17 cellular contexts compared by ENCODE assay signal in genomic region chr4:136754810-136755530, GRCh38.
A peak's percentile ranks its signal among the peaks of the same experiment; 100 is the strongest.
DNase-seq lines count a peak whose midpoint lies in the region; ATAC-seq, FAIRE-seq and TF ChIP-seq lines count a peak whose summit lies in the region.
"Had no signal": no experiment of that assay in that cellular context is flagged by ENCODE, and none has a peak within 500 bp of the region (broad histone marks: within the 10 kb centered on the region; RNA-seq: fewer than 3 reads in every experiment).

No MANE protein-coding gene starts in this region.

- DNase-seq in IMR-90 (peak; percentile 39), astrocyte (ENCODE audit: low read depth) (no peak), left kidney (ENCODE audit: low read depth, low spot score) (peak; percentile 20), renal cortical epithelial cell (ENCODE audit: low read depth) (peak; percentile 64), hypothalamus (lab: John Stamatoyannopoulos, UW) (no peak), retina (no peak), NCI-H526 treated with DMSO at 0.1 percent for 48 hours (lab: John Stamatoyannopoulos, UW) (no peak), right cardiac atrium (no peak)
- DNase-seq: C1 segment of cervical spinal cord; CD4-positive, alpha-beta T cell; DMS153; DND-41; GF-D8; H7 had no signal

- ATAC-seq in IMR-90 (ENCODE audit: low read depth) (peak; percentile 56), right cardiac atrium (no peak)

- 0 out of 3 replicates have a peak overlapping the region, but pooled peaks have one; percentile 14 for H2BK15ac ChIP-seq in IMR-90 (ENCODE audit: low read depth, low read length)

- no peaks in the 10 kb centered on the region for H3K79me1 ChIP-seq in IMR-90 (ENCODE audit: low read depth in 1 of 2, low read length in 2 of 2)

- H3K9me3 ChIP-seq in IMR-90 (ENCODE audit: control insufficient read depth, insufficient read depth, low read length), result no peaks in the 10 kb centered on the region
- no peaks in the 10 kb centered on the region for H3K9me3 ChIP-seq in astrocyte (ENCODE audit: insufficient read depth, low read depth, low read length)
- no peaks in the 10 kb centered on the region for H3K9me3 ChIP-seq in right cardiac atrium (ENCODE audit: control insufficient read depth, low read length)

- no peak overlapping the region for H2AFZ ChIP-seq in IMR-90 (replicated peaks; ENCODE audit: low read length, poor library complexity)
- peak overlapping the region; percentile 42 for H2AFZ ChIP-seq in astrocyte (ENCODE audit: low read depth, low read length)

- intact Hi-C loops in IMR-90 (cut with micrococcal nuclease), result no loop called here
- intact Hi-C loops in right cardiac atrium (cut with DNase I), result no loop called here

- H3K36me3 ChIP-seq in IMR-90 (ENCODE audit: control insufficient read depth, insufficient read depth, low read length), result no peaks in the 10 kb centered on the region
- H3K36me3 ChIP-seq in astrocyte (ENCODE audit: insufficient read depth, low read length), result no peaks in the 10 kb centered on the region

- no peak overlapping the region for H3K27ac ChIP-seq in IMR-90 (ENCODE audit: insufficient read depth, low read length)
- H3K27ac ChIP-seq in astrocyte (ENCODE audit: low read depth, low read length), result no peak overlapping the region
- H3K27ac ChIP-seq in right cardiac atrium (ENCODE audit: low read length), result no peak overlapping the region

- no peak overlapping the region for H3K14ac ChIP-seq in IMR-90 (replicated peaks; ENCODE audit: low read depth, low read length)

- WGBS in IMR-90 (ENCODE audit: extremely low coverage in 2 of 2, insufficient read length in 1 of 2), 2 experiments, result no CpG with 5 or more reads among the region's 2 CpGs
- WGBS in right cardiac atrium, result 71% methylated on average over 2 of the region's 2 CpGs

- TF ChIP-seq RAD21 in IMR-90 (IDR thresholded peaks at IDR 0.05; ENCODE audit: low read length), result no peak

- no peaks in the 10 kb centered on the region for H3K36me3 Mint-ChIP-seq in astrocyte (ENCODE audit: low read depth, unreplicated experiment)

- H3K4me1 ChIP-seq in IMR-90 (ENCODE audit: control insufficient read depth, insufficient read depth, low read length) (peaks cover 2% of the 10 kb centered on the region; the same call in 1 of the 2 replicates), astrocyte (ENCODE audit: insufficient read depth, low read length) (no peaks in the 10 kb centered on the region), right cardiac atrium (ENCODE audit: control insufficient read depth, insufficient read depth, low read length) (no peaks in the 10 kb centered on the region)

- no peak overlapping the region for H3K4ac ChIP-seq in IMR-90 (ENCODE audit: low read depth, low read length)

- no peak overlapping the region for H4K91ac ChIP-seq in IMR-90 (ENCODE audit: insufficient read depth, low read depth, low read length)

- H3K4me3 Mint-ChIP-seq in astrocyte (ENCODE audit: unreplicated experiment), result no peak overlapping the region
- H3K4me3 Mint-ChIP-seq: B cell; CD4-positive, alpha-beta T cell had no signal

- CTCF ChIA-PET in IMR-90 (lab: Yijun Ruan, JAX), result interaction anchor here (1.1 kb wide), 1 partner anchor 61 kb away, joined by 3 read pairs; no protein-coding TSS in a partner anchor

- H3K4me1 Mint-ChIP-seq in astrocyte (ENCODE audit: low read depth, unreplicated experiment), result peaks cover 4% of the 10 kb centered on the region
- H3K4me1 Mint-ChIP-seq: B cell had no signal

- no peak overlapping the region for H3K18ac ChIP-seq in IMR-90 (ENCODE audit: low read depth, low read length)

- H3K27me3 Mint-ChIP-seq in astrocyte (ENCODE audit: low read depth, unreplicated experiment), result no peaks in the 10 kb centered on the region
- H3K27me3 Mint-ChIP-seq: B cell; CD4-positive, alpha-beta T cell had no signal

- no peak overlapping the region for H2BK5ac ChIP-seq in IMR-90 (ENCODE audit: low read depth, low read length, poor library complexity, severe bottlenecking)

- POLR2A ChIA-PET in IMR-90 (lab: Charles Lee; ENCODE audit: unreplicated experiment), result no interaction called here

- H2AK9ac ChIP-seq in IMR-90 (replicated peaks; ENCODE audit: low read depth, low read length, poor library complexity), result no peak overlapping the region

- H3K4me2 ChIP-seq in IMR-90 (ENCODE audit: low read depth, low read length) (no peak overlapping the region), astrocyte (ENCODE audit: low read length) (no peak overlapping the region)

- no peak for TF ChIP-seq CTCF in IMR-90 (conservative IDR thresholded peaks at IDR 0.05; ENCODE audit: low read depth, low read length)
- no peak for TF ChIP-seq CTCF in astrocyte (IDR thresholded peaks at IDR 0.05; ENCODE audit: insufficient read depth, low read depth, low read length)

- no peak overlapping the region for H2BK20ac ChIP-seq in IMR-90 (ENCODE audit: low read depth, low read length)

- no peaks in the 10 kb centered on the region for H3K79me2 ChIP-seq in astrocyte (ENCODE audit: insufficient read depth, low read length)

- H4K20me1 ChIP-seq in IMR-90 (ENCODE audit: insufficient read depth, low read length) (no peaks in the 10 kb centered on the region), astrocyte (ENCODE audit: insufficient read depth, low read length) (no peaks in the 10 kb centered on the region)

- no peaks in the 10 kb centered on the region for H3K9me3 Mint-ChIP-seq in astrocyte (ENCODE audit: unreplicated experiment)

- H2AK5ac ChIP-seq in IMR-90 (ENCODE audit: low read depth, low read length), result no peak overlapping the region

- no peak overlapping the region for H3K23ac ChIP-seq in IMR-90 (ENCODE audit: low read depth, low read length)

- in situ Hi-C loops in IMR-90 (cut with MboI; ENCODE audit: low sequenced_read_pairs), result no loop called here

- H4K8ac ChIP-seq in IMR-90 (ENCODE audit: low read depth in 2 of 2, low read length in 2 of 2), result no peak overlapping the region

- no peak for FAIRE-seq in astrocyte (lab: Jason Lieb, UNC)
- FAIRE-seq: A204.1, GM19239 had no signal

- BruUV-seq in IMR-90 (replicated peaks; lab: Mats Ljungman, UMichigan), result no TSS peak

- H3K9ac ChIP-seq in IMR-90 (ENCODE audit: low read depth, low read length), result no peak overlapping the region
- H3K9ac ChIP-seq in astrocyte (ENCODE audit: low read length), result no peak overlapping the region

- no peak overlapping the region for H3K56ac ChIP-seq in IMR-90 (ENCODE audit: extremely low read depth, insufficient read depth, low read length)

- no peak for TF ChIP-seq POLR2A in IMR-90 (IDR thresholded peaks at IDR 0.05; ENCODE audit: low read depth, low read length)

- peaks cover 6% of the 10 kb centered on the region; the same call in 1 of the 2 replicates for H3K9me1 ChIP-seq in IMR-90 (ENCODE audit: insufficient read depth, low read length)

- H3K27me3 ChIP-seq in IMR-90 (ENCODE audit: control insufficient read depth, insufficient read depth, low read length) (no peaks in the 10 kb centered on the region), astrocyte (ENCODE audit: insufficient read depth, low read length) (no peaks in the 10 kb centered on the region), right cardiac atrium (ENCODE audit: control insufficient read depth, insufficient read depth) (no peaks in the 10 kb centered on the region)

- H4K5ac ChIP-seq in IMR-90 (ENCODE audit: low read depth, low read length), result no peak overlapping the region

- H3K4me3 ChIP-seq in IMR-90 (ENCODE audit: insufficient read depth, low read depth, low read length), result no peak overlapping the region
- no peak overlapping the region for H3K4me3 ChIP-seq in astrocyte (ENCODE audit: insufficient read depth, low read depth, low read length)
- no peak overlapping the region for H3K4me3 ChIP-seq in right cardiac atrium (ENCODE audit: low read length)

- dilution Hi-C loops in IMR-90 (cut with HindIII; ENCODE audit: low sequenced_read_pairs, unreplicated experiment), result no loop called here

- no peak overlapping the region for H2BK120ac ChIP-seq in IMR-90 (ENCODE audit: low read depth, low read length)

- no peak overlapping the region for H3K27ac Mint-ChIP-seq in astrocyte (ENCODE audit: unreplicated experiment)
- H3K27ac Mint-ChIP-seq: B cell; CD4-positive, alpha-beta T cell had no signal

TF ChIP-seq in IMR-90, 13 proteins besides CTCF, POLR2A, EP300 and RAD21:
- TF ChIP-seq BHLHE40 (IDR thresholded peaks at IDR 0.05; ENCODE audit: low read depth, low read length) (no peak), MAFK (IDR thresholded peaks at IDR 0.05; ENCODE audit: low read depth, low read length) (no peak), NFE2L2 (IDR thresholded peaks at IDR 0.05; ENCODE audit: low read depth, low read length) (no peak), CHD1 (IDR thresholded peaks at IDR 0.05; ENCODE audit: low read depth, low read length) (no peak), MXI1 (IDR thresholded peaks at IDR 0.05; ENCODE audit: borderline replicate concordance, low read depth, low read length) (no peak), RFX5 (IDR thresholded peaks at IDR 0.05; ENCODE audit: low read depth, low read length) (no peak), USF2 (IDR thresholded peaks at IDR 0.05; ENCODE audit: low read depth, low read length) (no peak)

Comparison
In these comparisons a context has a peak if more than half of its experiments do, and no peak if none do; other contexts are left out.
1. DNase-seq: peak in IMR-90 (single experiment), left kidney (single experiment) and renal cortical epithelial cell (single experiment); none in astrocyte (single experiment), hypothalamus (0 of 51), retina (single experiment), NCI-H526 treated with DMSO at 0.1 percent for 48 hours (single experiment) and right cardiac atrium (0 of 3).